Comparison of ENCODE assay signal across 13 cellular contexts in genomic region chr11:2443881-2444300, GRCh38. TPM values are rescaled to one million over a fixed set of nuclear protein-coding genes. Genes with fewer than 3 reads are reported as not detected.
A peak's percentile ranks its signal among the peaks of the same experiment; 100 is the strongest.
DNase-seq lines count a peak whose midpoint lies in the region; ATAC-seq, FAIRE-seq and TF ChIP-seq lines count a peak whose summit lies in the region.
"Had no signal": no experiment of that assay in that cellular context is flagged by ENCODE, and none has a peak within 500 bp of the region (broad histone marks: within the 10 kb centered on the region; RNA-seq: fewer than 3 reads in every experiment).

No MANE protein-coding gene starts in this region.

- H3K4me3 ChIP-seq in H7 (ENCODE audit: insufficient read depth, low read depth, low read length): peak overlapping the region; percentile 36
- H3K4me3 ChIP-seq in effector memory CD4-positive, alpha-beta T cell (ENCODE audit: insufficient read depth, low read depth, low read length, poor library complexity, severe bottlenecking): peak overlapping the region; percentile 25
- no peak overlapping the region for H3K4me3 ChIP-seq in naive thymus-derived CD4-positive, alpha-beta T cell (ENCODE audit: low read length)

- peak overlapping the region; percentile 31 to 70 for H3K4me3 Mint-ChIP-seq in CD14-positive monocyte
- H3K4me3 Mint-ChIP-seq in naive thymus-derived CD4-positive, alpha-beta T cell: peak overlapping the region in 7 of 10 donors; percentile 24 to 71 (median 57)

- intact Hi-C loops in CD14-positive monocyte (cut with micrococcal nuclease): loop anchor here in 1 of 2 donors (2.0 kb wide), 1 partner anchor 441 kb away; the partner anchor contains the start of gene CDKN1C
- intact Hi-C loops in naive thymus-derived CD4-positive, alpha-beta T cell (cut with micrococcal nuclease): loop anchor here (1.0 to 5.0 kb wide), 7 partner anchors 23 to 613 kb away; partner anchors contain the start of genes CARS1 (in 1 of the 2), CDKN1C (in 1 of the 2), NAP1L4 (in 1 of the 2) and TSSC4 (in 1 of the 2)

- H3K9me3 ChIP-seq in effector memory CD4-positive, alpha-beta T cell (ENCODE audit: control insufficient read depth, low read length): no peaks in the 10 kb centered on the region
- H3K9me3 ChIP-seq in naive thymus-derived CD4-positive, alpha-beta T cell (ENCODE audit: control insufficient read depth in 2 of 3, low read length in 3 of 3): no peaks in the 10 kb centered on the region
- H3K9me3 ChIP-seq: testis had no signal

- DNase-seq in CD14-positive monocyte (ENCODE audit: low spot score) (no peak), H7 (no peak), GM12892 (ENCODE audit: insufficient read length) (no peak), caudate nucleus (lab: John Stamatoyannopoulos, UW) (no peak)
- no peak for DNase-seq in effector memory CD4-positive, alpha-beta T cell
- peak in 1 of 9 donors; percentile 37 for DNase-seq in naive thymus-derived CD4-positive, alpha-beta T cell
- DNase-seq: NCI-H2081 treated with DMSO at 0.1 percent for 48 hours had no signal

- peaks cover 41% of the 10 kb centered on the region for H3K4me1 Mint-ChIP-seq in CD14-positive monocyte
- H3K4me1 Mint-ChIP-seq in naive thymus-derived CD4-positive, alpha-beta T cell: peaks cover 22 to 53% (median 41%) of the 10 kb centered on the region in 7 donors

- H3K27me3 ChIP-seq in H7 (ENCODE audit: control insufficient read depth, insufficient read depth, low read length): peaks cover 45% of the 10 kb centered on the region
- no peaks in the 10 kb centered on the region for H3K27me3 ChIP-seq in effector memory CD4-positive, alpha-beta T cell (replicated peaks; ENCODE audit: control insufficient read depth, insufficient read depth, low read length, poor library complexity, severe bottlenecking)
- H3K27me3 ChIP-seq in naive thymus-derived CD4-positive, alpha-beta T cell (ENCODE audit: control insufficient read depth in 2 of 2, insufficient read depth in 2 of 2, low read length in 2 of 2): no peaks in the 10 kb centered on the region
- H3K27me3 ChIP-seq: testis had no signal

- H3K27ac ChIP-seq in effector memory CD4-positive, alpha-beta T cell (ENCODE audit: insufficient read depth, low read length, poor library complexity, severe bottlenecking): peak overlapping the region; percentile 37
- peak overlapping the region; percentile 52 for H3K27ac ChIP-seq in naive thymus-derived CD4-positive, alpha-beta T cell (ENCODE audit: low read depth, low read length)
- no peak overlapping the region for H3K27ac ChIP-seq in caudate nucleus (ENCODE audit: low read depth, low read length)
- H3K27ac ChIP-seq: testis had no signal

- peaks cover 0 to 4% (median 3%) of the 10 kb centered on the region in 7 donors for H3K9me3 Mint-ChIP-seq in CD14-positive monocyte
- peaks cover 0 to 2% (median 0%) of the 10 kb centered on the region in 11 donors for H3K9me3 Mint-ChIP-seq in naive thymus-derived CD4-positive, alpha-beta T cell

- no peak for FAIRE-seq in GM12892 (lab: Jason Lieb, UNC)
- FAIRE-seq: bronchial epithelial cell had no signal

- peaks cover 3 to 4% of the 10 kb centered on the region in 2 donors for H3K36me3 Mint-ChIP-seq in CD14-positive monocyte
- H3K36me3 Mint-ChIP-seq in naive thymus-derived CD4-positive, alpha-beta T cell: no peaks in the 10 kb centered on the region

- no peaks in the 10 kb centered on the region for H3K36me3 ChIP-seq in H7 (replicated peaks; ENCODE audit: control insufficient read depth, insufficient read depth, low read length)
- H3K36me3 ChIP-seq in effector memory CD4-positive, alpha-beta T cell (ENCODE audit: control insufficient read depth, insufficient read depth, low read length): no peaks in the 10 kb centered on the region
- no peaks in the 10 kb centered on the region for H3K36me3 ChIP-seq in naive thymus-derived CD4-positive, alpha-beta T cell (ENCODE audit: control insufficient read depth in 2 of 3, insufficient read depth in 3 of 3, low read length in 3 of 3)

- peaks cover 10 to 29% (median 16%) of the 10 kb centered on the region in 3 donors for H3K27me3 Mint-ChIP-seq in CD14-positive monocyte (ENCODE audit: low read depth in 3 of 3)
- peaks cover 0 to 27% (median 0%) of the 10 kb centered on the region in 5 donors for H3K27me3 Mint-ChIP-seq in naive thymus-derived CD4-positive, alpha-beta T cell

- POLR2A ChIA-PET in naive thymus-derived CD4-positive, alpha-beta T cell (lab: Charles Lee): interaction anchor here (0.5 to 0.7 kb wide), 2 partner anchors 22 to 155 kb away, joined by 3 to 5 read pairs; no protein-coding TSS in a partner anchor

- CTCF ChIA-PET in naive thymus-derived CD4-positive, alpha-beta T cell (lab: Charles Lee): interaction anchor here (1.6 to 1.7 kb wide), 2 partner anchors 21 to 87 kb away, joined by 3 to 8 read pairs; no protein-coding TSS in a partner anchor

- no peak for ATAC-seq in naive thymus-derived CD4-positive, alpha-beta T cell
- ATAC-seq in GM21576 (IDR thresholded peaks at IDR 0.05; ENCODE audit: unreplicated experiment) (no peak), GM18498 (IDR thresholded peaks at IDR 0.05; ENCODE audit: unreplicated experiment) (no peak)

- no peak for TF ChIP-seq POLR2A in GM12892 (IDR thresholded peaks at IDR 0.05; ENCODE audit: low read depth, low read length)

- no peak overlapping the region for H3K27ac Mint-ChIP-seq in CD14-positive monocyte
- peak overlapping the region in 5 of 9 donors; percentile 64 to 83 (median 71) for H3K27ac Mint-ChIP-seq in naive thymus-derived CD4-positive, alpha-beta T cell

- H3K4me1 ChIP-seq in effector memory CD4-positive, alpha-beta T cell (ENCODE audit: control insufficient read depth, insufficient read depth, low read length, poor library complexity, severe bottlenecking): peaks cover 48% of the 10 kb centered on the region
- peaks cover 22 to 56% of the 10 kb centered on the region in 2 donors for H3K4me1 ChIP-seq in naive thymus-derived CD4-positive, alpha-beta T cell (ENCODE audit: control insufficient read depth in 2 of 2, insufficient read depth in 2 of 2, low read length in 2 of 2)
- H3K4me1 ChIP-seq: testis had no signal

- no peak for TF ChIP-seq CTCF in CD14-positive monocyte (IDR thresholded peaks at IDR 0.05)

RNA-seq across cellular contexts. Expression of gene TRPM5, which starts 0.4 kb away (rescaled TPM):
- not detected for polyA plus RNA-seq in CD14-positive monocyte
- total RNA-seq in H7 (2014; rRNA removed; shearing (Covaris generic)): not detected in 2 replicates
- total RNA-seq in naive thymus-derived CD4-positive, alpha-beta T cell: 1 to 10 TPM in 1 of 5 experiments, under 1 TPM in 4; 0.05 to 1.1 (median 0.73) TPM
- under 1 TPM in 1 of 2 donors, not detected in 1; 0.09 TPM for polyA plus RNA-seq in naive thymus-derived CD4-positive, alpha-beta T cell
- not detected for polyA plus RNA-seq in GM12892 (2012; ENCODE audit: missing spikeins)
- total RNA-seq: bronchial epithelial cell, pulmonary artery endothelial cell had no signal
- polyA plus RNA-seq: liver had no signal

RNA-seq across cellular contexts. Expression of gene KCNQ1, which starts 0.9 kb away (rescaled TPM):
- 10 to 100 TPM; 14.9 to 21.6 TPM for polyA plus RNA-seq in CD14-positive monocyte
- total RNA-seq in H7 (2014; rRNA removed; shearing (Covaris generic)): 0.18 and 0.48 TPM in 2 replicates
- total RNA-seq in naive thymus-derived CD4-positive, alpha-beta T cell: 10 to 100 TPM; 14.7 to 46.4 (median 41.4) TPM
- 10 to 100 TPM; 15.8 to 20.9 TPM for polyA plus RNA-seq in naive thymus-derived CD4-positive, alpha-beta T cell
- not detected for polyA plus RNA-seq in GM12892 (2012; ENCODE audit: missing spikeins)

RNA-seq across cellular contexts. Expression of gene TSSC4, which starts 43.3 kb away (rescaled TPM):
- polyA plus RNA-seq in CD14-positive monocyte: 10 to 100 TPM; 52.0 to 74.6 TPM
- total RNA-seq in H7 (2014; rRNA removed; shearing (Covaris generic)): 60.5 and 62.5 TPM in 2 replicates
- total RNA-seq in naive thymus-derived CD4-positive, alpha-beta T cell: 10 to 100 TPM; 43.6 to 55.0 (median 50.9) TPM
- 10 to 100 TPM; 51.7 to 83.7 TPM for polyA plus RNA-seq in naive thymus-derived CD4-positive, alpha-beta T cell
- 10.4 TPM for polyA plus RNA-seq in GM12892 (2012; ENCODE audit: missing spikeins)

Comparison
In these comparisons a context has a peak if more than half of its experiments do, and no peak if none do; other contexts are left out.
1. H3K27ac Mint-ChIP-seq: peak in naive thymus-derived CD4-positive, alpha-beta T cell (5 of 9); none in CD14-positive monocyte (0 of 7).
2. RNA of gene KCNQ1, which starts 0.9 kb away (total RNA-seq): 14.7 to 46.4 TPM in naive thymus-derived CD4-positive, alpha-beta T cell; 0.18 to 0.48 TPM in H7; every median in the first group is over 10 times any median in the second.